ENCODE assay signal across 16 cellular contexts in the genomic region with DNA sequence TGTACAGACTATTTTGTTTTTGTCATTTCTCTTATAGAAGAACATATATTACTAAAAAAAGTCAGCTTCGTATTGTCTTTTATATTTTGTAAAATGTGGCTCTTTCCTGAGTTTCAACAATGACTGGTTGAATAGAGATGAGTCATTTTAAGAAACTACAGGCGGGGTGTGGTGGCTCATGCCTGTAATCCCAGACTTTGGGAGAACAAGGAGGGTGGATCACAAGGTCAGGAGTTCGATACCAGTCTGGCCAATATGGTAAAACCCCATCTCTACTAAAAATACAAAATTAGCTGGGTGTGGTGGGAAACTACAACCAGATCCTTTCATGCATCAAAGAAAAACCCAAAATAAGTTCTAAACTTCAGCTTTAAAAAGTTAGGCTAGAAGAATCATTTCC. TPM values are rescaled to one million over a fixed set of nuclear protein-coding genes. Genes with fewer than 3 reads are reported as not detected.
DNase-seq lines count a peak whose midpoint lies in the region; ATAC-seq and TF ChIP-seq lines count a peak whose summit lies in the region.
"Had no signal": no experiment of that assay in that cellular context is flagged by ENCODE, and none has a peak within 500 bp of the region (broad histone marks: within the 10 kb centered on the region; RNA-seq: fewer than 3 reads in every experiment).

No MANE protein-coding gene starts in this region.

- no peaks in the 10 kb centered on the region for H3K36me3 ChIP-seq in GM06990 (ENCODE audit: control insufficient read depth, insufficient read depth, low read length)
- no peaks in the 10 kb centered on the region for H3K36me3 ChIP-seq in OCI-LY3 (replicated peaks; ENCODE audit: low read depth, low read length)
- no peaks in the 10 kb centered on the region for H3K36me3 ChIP-seq in sigmoid colon
- H3K36me3 ChIP-seq: suprapubic skin had no signal

- H3K27me3 Mint-ChIP-seq in memory B cell: no peaks in the 10 kb centered on the region
- no peaks in the 10 kb centered on the region for H3K27me3 Mint-ChIP-seq in activated T-cell treated with anti-CD3 and anti-CD28 coated beads, Interleukin-2, amount 50 U/mL, for 24 hours
- H3K27me3 Mint-ChIP-seq: natural killer cell treated with Interleukin-12 subunit alpha and Interleukin-12 subunit beta and Interleukin-15 and Interleukin-18, amount 100 ng/mL, for 72 hours had no signal

- H3K9me3 ChIP-seq in OCI-LY3 (ENCODE audit: insufficient read depth, low read length) (no peaks in the 10 kb centered on the region), sigmoid colon (no peaks in the 10 kb centered on the region)
- H3K9me3 ChIP-seq: suprapubic skin had no signal

- no peak overlapping the region for H2AFZ ChIP-seq in OCI-LY3 (ENCODE audit: low read depth, low read length)

- H3K4me3 Mint-ChIP-seq in memory B cell: no peak overlapping the region
- H3K4me3 Mint-ChIP-seq in activated T-cell treated with anti-CD3 and anti-CD28 coated beads, Interleukin-2, amount 50 U/mL, for 24 hours: no peak overlapping the region
- H3K4me3 Mint-ChIP-seq: natural killer cell treated with Interleukin-12 subunit alpha and Interleukin-12 subunit beta and Interleukin-15 and Interleukin-18, amount 100 ng/mL, for 72 hours had no signal

- ATAC-seq in memory B cell (ENCODE audit: low read depth): no peak
- no peak for ATAC-seq in left ventricle myocardium superior
- ATAC-seq: natural killer cell treated with Interleukin-12 subunit alpha and Interleukin-12 subunit beta and Interleukin-15 and Interleukin-18, amount 100 ng/mL, for 72 hours had no signal

- DNase-seq in GM06990 (ENCODE audit: extremely low read depth, insufficient read length): peak; percentile 31
- DNase-seq in dedifferentiated amniotic fluid mesenchymal stem cell (ENCODE audit: extremely low spot score): peak; percentile 34
- no peak for DNase-seq in memory B cell (ENCODE audit: low spot score in 2 of 2)
- no peak for DNase-seq in left ventricle myocardium superior
- no peak for DNase-seq in activated T-cell treated with anti-CD3 and anti-CD28 coated beads, Interleukin-2, amount 50 U/mL, for 24 hours
- DNase-seq in substantia nigra (lab: John Stamatoyannopoulos, UW): no peak
- DNase-seq in sigmoid colon: no peak
- DNase-seq: activated CD4-positive, CD25-positive, alpha-beta regulatory T cell treated with anti-CD3 and anti-CD28 coated beads, Interleukin-2, amount 50 U/mL, for 72 hours; activated naive CD4-positive, alpha-beta T cell treated with Interleukin-2 at 50 U/mL for 16 hours; hypothalamus; NCI-H1105; NCI-H226; T-helper 1 cell had no signal

- intact Hi-C loops in left ventricle myocardium superior (cut with micrococcal nuclease) (no loop called here), sigmoid colon (cut with DNase I) (no loop called here)

- H3K4me3 ChIP-seq in GM06990 (replicated peaks; ENCODE audit: low read depth, low read length) (no peak overlapping the region), OCI-LY3 (ENCODE audit: low read length) (no peak overlapping the region), sigmoid colon (no peak overlapping the region)
- H3K4me3 ChIP-seq: suprapubic skin had no signal

- no peak for TF ChIP-seq POLR2A in sigmoid colon (IDR thresholded peaks at IDR 0.05)

- TF ChIP-seq CTCF in GM06990 (IDR thresholded peaks at IDR 0.05; ENCODE audit: insufficient read depth, low read length, poor library complexity, severe bottlenecking) (no peak), OCI-LY3 (IDR thresholded peaks at IDR 0.05; ENCODE audit: low read depth, low read length) (no peak), sigmoid colon (IDR thresholded peaks at IDR 0.05) (no peak)

- no peaks in the 10 kb centered on the region for H3K36me3 Mint-ChIP-seq in memory B cell
- no peaks in the 10 kb centered on the region for H3K36me3 Mint-ChIP-seq in activated T-cell treated with anti-CD3 and anti-CD28 coated beads, Interleukin-2, amount 50 U/mL, for 24 hours (ENCODE audit: low read depth)
- H3K36me3 Mint-ChIP-seq: natural killer cell treated with Interleukin-12 subunit alpha and Interleukin-12 subunit beta and Interleukin-15 and Interleukin-18, amount 100 ng/mL, for 72 hours had no signal

- H3K27me3 ChIP-seq in GM06990 (replicated peaks; ENCODE audit: control insufficient read depth, insufficient read depth, low read length) (no peaks in the 10 kb centered on the region), OCI-LY3 (ENCODE audit: low read depth, low read length) (no peaks in the 10 kb centered on the region), sigmoid colon (no peaks in the 10 kb centered on the region)
- H3K27me3 ChIP-seq: suprapubic skin had no signal

- no peaks in the 10 kb centered on the region for H4K20me1 ChIP-seq in OCI-LY3 (ENCODE audit: insufficient read depth, low read length)

- peak overlapping the region; percentile 47 for H3K27ac Mint-ChIP-seq in memory B cell
- no peak overlapping the region for H3K27ac Mint-ChIP-seq in activated T-cell treated with anti-CD3 and anti-CD28 coated beads, Interleukin-2, amount 50 U/mL, for 24 hours

- H3K9me3 Mint-ChIP-seq in memory B cell: no peaks in the 10 kb centered on the region
- H3K9me3 Mint-ChIP-seq in activated T-cell treated with anti-CD3 and anti-CD28 coated beads, Interleukin-2, amount 50 U/mL, for 24 hours: no peaks in the 10 kb centered on the region
- H3K9me3 Mint-ChIP-seq: natural killer cell treated with Interleukin-12 subunit alpha and Interleukin-12 subunit beta and Interleukin-15 and Interleukin-18, amount 100 ng/mL, for 72 hours had no signal

- 67 to 82% methylated on average over 3 of the region's 3 CpGs for WGBS in sigmoid colon, 2 donors

- peaks cover 21% of the 10 kb centered on the region for H3K4me1 Mint-ChIP-seq in memory B cell
- peaks cover 30% of the 10 kb centered on the region for H3K4me1 Mint-ChIP-seq in activated T-cell treated with anti-CD3 and anti-CD28 coated beads, Interleukin-2, amount 50 U/mL, for 24 hours (ENCODE audit: low read depth)

- peaks cover 17% of the 10 kb centered on the region for H3K79me2 ChIP-seq in OCI-LY3 (ENCODE audit: low read length)

- H3K9ac ChIP-seq in OCI-LY3 (ENCODE audit: low read length): no peak overlapping the region

- peaks cover 15% of the 10 kb centered on the region for H3K4me1 ChIP-seq in OCI-LY3 (ENCODE audit: low read length)
- H3K4me1 ChIP-seq in sigmoid colon: peaks cover 0 to 43% (median 22%) of the 10 kb centered on the region in 4 donors

- H3K4me2 ChIP-seq in OCI-LY3 (ENCODE audit: low read length): 0 out of 2 replicates have a peak overlapping the region, but pooled peaks have one; percentile 4

- H3K27ac ChIP-seq in OCI-LY3 (ENCODE audit: low read length) (no peak overlapping the region), substantia nigra (ENCODE audit: low read depth, low read length, poor library complexity, severe bottlenecking) (no peak overlapping the region), sigmoid colon (no peak overlapping the region)
- H3K27ac ChIP-seq: suprapubic skin had no signal

- TF ChIP-seq EP300 in sigmoid colon (IDR thresholded peaks at IDR 0.05): no peak

RNA-seq across cellular contexts. Expression of a gene that starts 28.8 kb away (rescaled TPM):
- total RNA-seq in left ventricle myocardium superior: 20.2 TPM
- total RNA-seq in sigmoid colon: 10 to 100 TPM; 26.0 to 64.8 (median 37.0) TPM
- 10 to 100 TPM in 1 of 3 donors, 1 to 10 TPM in 2; 5.4 to 11.5 (median 7.6) TPM for polyA plus RNA-seq in sigmoid colon

RNA-seq across cellular contexts. Expression of a gene that starts 56.0 kb away (rescaled TPM):
- total RNA-seq in left ventricle myocardium superior (606 TPM), sigmoid colon (1,000 to 10,000 TPM; 1,578 to 2,161 (median 1,920) TPM)
- 1,000 to 10,000 TPM; 1,795 to 2,662 (median 1,962) TPM for polyA plus RNA-seq in sigmoid colon

Comparison
In these comparisons a context has a peak if more than half of its experiments do, and no peak if none do; other contexts are left out.
1. DNase-seq: peak in GM06990 (single experiment) and dedifferentiated amniotic fluid mesenchymal stem cell (single experiment); none in memory B cell (0 of 2), left ventricle myocardium superior (single experiment), activated T-cell treated with anti-CD3 and anti-CD28 coated beads, Interleukin-2, amount 50 U/mL, for 24 hours (single experiment), substantia nigra (0 of 49) and sigmoid colon (single experiment).